8 cellular contexts compared by ENCODE assay signal in the genomic region with DNA sequence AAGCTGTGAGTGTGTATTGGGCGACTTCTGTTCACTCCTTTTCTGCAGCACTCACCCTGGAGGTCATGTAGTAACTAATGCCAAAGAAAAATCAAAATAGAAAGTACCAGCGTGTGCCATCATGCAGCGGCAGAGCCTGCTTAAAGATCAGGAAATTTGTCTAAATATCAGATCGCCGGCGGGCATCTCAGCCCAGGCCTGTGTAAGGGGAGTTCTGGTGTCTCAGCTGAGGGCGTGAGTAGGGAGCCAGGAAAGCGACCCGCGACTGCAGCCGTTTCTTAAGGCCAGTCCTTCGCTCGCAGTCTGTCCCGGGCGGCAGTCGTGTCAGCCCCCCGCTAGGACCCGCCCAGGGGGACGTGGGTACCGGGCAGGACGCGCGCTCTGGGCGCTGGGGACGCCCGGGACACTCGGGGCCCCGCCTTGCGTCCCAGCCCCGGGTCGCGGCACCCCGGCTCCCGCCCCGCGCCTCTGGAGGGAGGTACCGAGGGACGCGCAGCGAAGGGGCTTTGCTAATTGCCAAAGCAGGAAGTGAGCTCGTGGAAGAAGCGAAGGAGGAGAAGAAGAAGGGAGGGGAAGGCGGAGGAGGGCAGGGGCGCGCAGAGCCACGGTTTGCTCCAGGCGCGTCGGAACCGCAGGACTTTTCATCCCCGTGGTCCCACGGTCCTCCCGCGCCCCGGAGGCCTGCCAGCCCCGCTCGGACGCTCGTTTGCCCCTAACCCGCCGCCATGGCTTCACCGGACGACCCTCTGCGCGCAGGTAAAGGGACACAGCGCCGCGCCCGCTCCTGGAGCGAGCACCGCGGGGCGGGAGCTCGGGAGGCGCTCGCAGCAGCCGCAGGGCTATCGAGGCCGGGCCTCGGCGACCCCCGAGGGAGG. TPM values are rescaled to one million over a fixed set of nuclear protein-coding genes. Genes with fewer than 3 reads are reported as not detected.
DNase-seq lines count a peak whose midpoint lies in the region; ATAC-seq and TF ChIP-seq lines count a peak whose summit lies in the region.

No MANE protein-coding gene starts in this region.

- peak overlapping the region; percentile 56 for H3K27ac ChIP-seq in effector memory CD4-positive, alpha-beta T cell (ENCODE audit: insufficient read depth, low read length, poor library complexity, severe bottlenecking)
- H3K27ac ChIP-seq in stomach smooth muscle (ENCODE audit: low read length) = no peak overlapping the region

- intact Hi-C loops in activated CD4-positive, alpha-beta T cell treated with anti-CD3 and anti-CD28 coated beads, Interleukin-2, amount 10 ng/mL, durations not matched to agents 24 days and 14 days (cut with micrococcal nuclease) = loop anchor here (1.0 to 10.0 kb wide), 5 partner anchors 127 to 520 kb away; a partner anchor contains a TSS
- intact Hi-C loops in mucosa of descending colon (cut with DNase I, micrococcal nuclease) = no loop called here

- H3K27me3 Mint-ChIP-seq in activated CD4-positive, alpha-beta T cell treated with anti-CD3 and anti-CD28 coated beads, Interleukin-2, amount 10 ng/mL, durations not matched to agents 24 days and 14 days = peaks cover 26% of the 10 kb centered on the region

- peaks cover 5% of the 10 kb centered on the region for H3K27me3 ChIP-seq in effector memory CD4-positive, alpha-beta T cell (replicated peaks; ENCODE audit: control insufficient read depth, insufficient read depth, low read length, poor library complexity, severe bottlenecking)
- H3K27me3 ChIP-seq in stomach smooth muscle (ENCODE audit: control insufficient read depth in 1 of 2, insufficient read depth in 2 of 2, low read length in 2 of 2) = peaks cover 22 to 38% of the 10 kb centered on the region in 2 donors

- H3K4me3 ChIP-seq in effector memory CD4-positive, alpha-beta T cell (ENCODE audit: insufficient read depth, low read depth, low read length, poor library complexity, severe bottlenecking) = peak overlapping the region; percentile 74
- H3K4me3 ChIP-seq in mucosa of descending colon = peak overlapping the region; percentile 19
- peak overlapping the region; percentile 70 to 74 for H3K4me3 ChIP-seq in stomach smooth muscle (ENCODE audit: low read length in 2 of 2)

- no peaks in the 10 kb centered on the region for H3K9me3 Mint-ChIP-seq in activated CD4-positive, alpha-beta T cell treated with anti-CD3 and anti-CD28 coated beads, Interleukin-2, amount 10 ng/mL, durations not matched to agents 24 days and 14 days

- DNase-seq in DMS114 treated with DMSO at 0.1 percent for 48 hours (lab: John Stamatoyannopoulos, UW; ENCODE audit: unreplicated experiment) (peak; percentile 9), GM20000 (ENCODE audit: low spot score) (peak; percentile 63), HuH-7 (ENCODE audit: low spot score) (peak; percentile 58), mucosa of descending colon (peak in 2 of 3 donors; percentile 41 to 62), hippocampal formation (lab: John Stamatoyannopoulos, UW) (no peak)
- peak; percentile 89 for DNase-seq in activated CD4-positive, alpha-beta T cell treated with anti-CD3 and anti-CD28 coated beads, Interleukin-2, amount 10 ng/mL, durations not matched to agents 24 days and 14 days
- DNase-seq in effector memory CD4-positive, alpha-beta T cell = peak; percentile 13 to 50 (median 47)

- H3K27ac Mint-ChIP-seq in activated CD4-positive, alpha-beta T cell treated with anti-CD3 and anti-CD28 coated beads, Interleukin-2, amount 10 ng/mL, durations not matched to agents 24 days and 14 days = peak overlapping the region; percentile 91

- peaks cover 19% of the 10 kb centered on the region for H3K36me3 Mint-ChIP-seq in activated CD4-positive, alpha-beta T cell treated with anti-CD3 and anti-CD28 coated beads, Interleukin-2, amount 10 ng/mL, durations not matched to agents 24 days and 14 days (ENCODE audit: low read depth)

- no peaks in the 10 kb centered on the region for H3K36me3 ChIP-seq in effector memory CD4-positive, alpha-beta T cell (ENCODE audit: control insufficient read depth, insufficient read depth, low read length)
- H3K36me3 ChIP-seq in mucosa of descending colon (ENCODE audit: low read depth) (no peaks in the 10 kb centered on the region), stomach smooth muscle (ENCODE audit: control insufficient read depth in 2 of 2, insufficient read depth in 2 of 2, low read length in 2 of 2) (no peaks in the 10 kb centered on the region)

- peak; percentile 73 for ATAC-seq in mucosa of descending colon

- no peaks in the 10 kb centered on the region for H3K9me3 ChIP-seq in effector memory CD4-positive, alpha-beta T cell (ENCODE audit: control insufficient read depth, low read length)
- no peaks in the 10 kb centered on the region for H3K9me3 ChIP-seq in mucosa of descending colon
- H3K9me3 ChIP-seq in stomach smooth muscle (ENCODE audit: control insufficient read depth in 2 of 2, low read length in 2 of 2) = no peaks in the 10 kb centered on the region

- H3K4me1 ChIP-seq in effector memory CD4-positive, alpha-beta T cell (ENCODE audit: control insufficient read depth, insufficient read depth, low read length, poor library complexity, severe bottlenecking) = no peaks in the 10 kb centered on the region
- peaks cover 8% of the 10 kb centered on the region for H3K4me1 ChIP-seq in mucosa of descending colon (ENCODE audit: low read depth)
- peaks cover 9% of the 10 kb centered on the region for H3K4me1 ChIP-seq in stomach smooth muscle (ENCODE audit: control insufficient read depth, insufficient read depth, low read length)

- peak overlapping the region; percentile 96 for H3K4me3 Mint-ChIP-seq in activated CD4-positive, alpha-beta T cell treated with anti-CD3 and anti-CD28 coated beads, Interleukin-2, amount 10 ng/mL, durations not matched to agents 24 days and 14 days

- no peak overlapping the region for H3K9ac ChIP-seq in stomach smooth muscle (ENCODE audit: low read length in 2 of 2)

- no peak for TF ChIP-seq CTCF in GM20000 (IDR thresholded peaks at IDR 0.05; ENCODE audit: extremely low read depth, missing control alignments)
- TF ChIP-seq CTCF in mucosa of descending colon (IDR thresholded peaks at IDR 0.05) = no peak

- peaks cover 40% of the 10 kb centered on the region for H3K4me1 Mint-ChIP-seq in activated CD4-positive, alpha-beta T cell treated with anti-CD3 and anti-CD28 coated beads, Interleukin-2, amount 10 ng/mL, durations not matched to agents 24 days and 14 days

RNA-seq across cellular contexts. Expression of a gene that starts 1.1 kb away (rescaled TPM):
- total RNA-seq in activated CD4-positive, alpha-beta T cell treated with anti-CD3 and anti-CD28 coated beads, Interleukin-2, amount 10 ng/mL, durations not matched to agents 24 days and 14 days = 32.0 and 32.6 TPM in 2 replicates
- under 1 TPM in 2 of 3 donors, not detected in 1; 0.16 to 0.48 TPM for total RNA-seq in mucosa of descending colon

Comparison
In these comparisons a context has a peak if more than half of its experiments do, and no peak if none do; other contexts are left out.
1. DNase-seq: peak in DMS114 treated with DMSO at 0.1 percent for 48 hours (single experiment), GM20000 (single experiment), HuH-7 (single experiment), activated CD4-positive, alpha-beta T cell treated with anti-CD3 and anti-CD28 coated beads, Interleukin-2, amount 10 ng/mL, durations not matched to agents 24 days and 14 days (single experiment), effector memory CD4-positive, alpha-beta T cell (3 of 3) and mucosa of descending colon (2 of 3); none in hippocampal formation (0 of 2).
2. H3K4me3 ChIP-seq: peak in every context shown above with its lines; median percentile 74 in effector memory CD4-positive, alpha-beta T cell; 72 in stomach smooth muscle; 19 in mucosa of descending colon.
3. RNA of a gene that starts 1.1 kb away (total RNA-seq): 32.0 to 32.6 TPM in activated CD4-positive, alpha-beta T cell treated with anti-CD3 and anti-CD28 coated beads, Interleukin-2, amount 10 ng/mL, durations not matched to agents 24 days and 14 days; 0.16 to 0.48 TPM in mucosa of descending colon; every median in the first group is over 10 times any median in the second.